ENCODE assay signal across 24 cellular contexts in genomic region chr17:70582777-70583176, GRCh38.
"Had no signal": no experiment of that assay in that cellular context is flagged by ENCODE, and none has a peak within 500 bp of the region (broad histone marks: within the 10 kb centered on the region; RNA-seq: fewer than 3 reads in every experiment).

No MANE protein-coding gene starts in this region.

- H3K27me3 Mint-ChIP-seq: memory B cell, progenitor cell of endocrine pancreas had no signal

- H3K27me3 ChIP-seq: dorsolateral prefrontal cortex, neutrophil, pancreas, stomach, testis, tibial artery, upper lobe of left lung had no signal

- H3K4me2 ChIP-seq: smooth muscle cell had no signal

- H3K4me3 Mint-ChIP-seq: memory B cell, natural killer cell had no signal

- ATAC-seq: left lobe of liver, natural killer cell, pancreas, sciatic nerve had no signal

- H3K9me3 ChIP-seq: neutrophil, pancreas, testis, tibial artery, upper lobe of left lung had no signal

- DNase-seq: dorsolateral prefrontal cortex; effector CD4-positive, alpha-beta T cell; hypothalamus; natural killer cell; pancreas; stimulated activated CD4-positive, alpha-beta T cell treated with anti-CD3 and anti-CD28 coated beads, Interleukin-12 subunit alpha, Interleukin-12 subunit beta, amount 100 ng/mL, for 4 hours; stimulated activated CD4-positive, alpha-beta T cell treated with anti-CD3 and anti-CD28 coated beads, Interleukin-1b, Interleukin-23, amount 100 ng/mL, for 48 hours; stimulated activated CD4-positive, alpha-beta T cell treated with anti-CD3 and anti-CD28 coated beads, Interleukin-4, amount 100 ng/mL, for 1 hour; stimulated activated CD8-positive, alpha-beta memory T cell treated with anti-CD3 and anti-CD28 coated beads, Interleukin-4, amount 100 ng/mL, for 48 hours; stimulated activated naive CD4-positive, alpha-beta T cell treated with Interleukin-2 at 50 U/mL for 16 hours; stomach; testis; tibial artery; upper lobe of left lung had no signal

- H3K36me3 ChIP-seq: neutrophil, pancreas, stomach, tibial artery, upper lobe of left lung had no signal

- H3K27ac ChIP-seq: dorsolateral prefrontal cortex, neutrophil, pancreas, stomach, testis, tibial artery, upper lobe of left lung had no signal

- H3K36me3 Mint-ChIP-seq: memory B cell, natural killer cell had no signal

- H3K4me1 Mint-ChIP-seq: memory B cell, natural killer cell had no signal

- H3K4me1 ChIP-seq: pancreas, stomach, testis, tibial artery, upper lobe of left lung had no signal

- H3K4me3 ChIP-seq: dorsolateral prefrontal cortex, lung, pancreas, smooth muscle cell, stomach, testis, tibial artery, upper lobe of left lung had no signal

- FAIRE-seq: colon, keratinocyte, urothelium cell line had no signal

- H3K27ac Mint-ChIP-seq: memory B cell, natural killer cell, progenitor cell of endocrine pancreas had no signal
